20 cellular contexts compared by ENCODE assay signal in the genomic region with DNA sequence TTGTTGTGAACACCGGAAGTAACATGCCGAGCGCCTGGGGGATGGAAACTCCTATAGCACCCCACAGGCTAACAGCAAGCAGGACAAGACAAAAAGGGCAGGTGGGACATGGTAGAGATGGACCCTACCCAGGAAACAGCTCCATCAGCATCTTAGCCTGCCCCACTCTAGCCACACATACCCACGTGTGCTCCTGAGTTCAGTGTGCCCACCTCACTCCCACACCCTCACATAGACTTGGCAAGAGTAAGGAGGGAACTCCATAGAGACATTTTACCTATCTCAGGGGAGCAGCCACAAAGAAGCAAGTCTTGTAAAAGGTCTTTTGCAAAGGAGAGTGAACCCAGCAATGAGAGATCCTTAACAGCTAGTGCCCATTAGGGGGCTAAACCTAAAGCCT. TPM values are rescaled to one million over a fixed set of nuclear protein-coding genes. Genes with fewer than 3 reads are reported as not detected.
A peak's percentile ranks its signal among the peaks of the same experiment; 100 is the strongest.
DNase-seq lines count a peak whose midpoint lies in the region; ATAC-seq, FAIRE-seq and TF ChIP-seq lines count a peak whose summit lies in the region.
"Had no signal": no experiment of that assay in that cellular context is flagged by ENCODE, and none has a peak within 500 bp of the region (broad histone marks: within the 10 kb centered on the region; RNA-seq: fewer than 3 reads in every experiment).

No MANE protein-coding gene starts in this region.

- H3K27ac ChIP-seq in K562 (ENCODE audit: extremely low read depth, low read depth, low read length): no peak overlapping the region
- no peak overlapping the region for H3K27ac ChIP-seq in trophoblast cell (ENCODE audit: low read depth, low read length)
- H3K27ac ChIP-seq in stomach: no peak overlapping the region
- H3K27ac ChIP-seq: BLaER1, C4-2B had no signal

- no TSS peak for BruUV-seq in K562 (replicated peaks; lab: Mats Ljungman, UMichigan)

- no peak overlapping the region for H2BK12ac ChIP-seq in trophoblast cell (ENCODE audit: low read length)

- CTCF ChIA-PET in K562 (lab: Yijun Ruan, JAX; ENCODE audit: low intra/inter-chr PET ratio): no interaction called here

- H4K20me1 ChIP-seq in K562 (replicated peaks; ENCODE audit: control insufficient read depth, insufficient read depth, low read length): no peaks in the 10 kb centered on the region
- H4K20me1 ChIP-seq: BLaER1 had no signal

- TF ChIP-seq POLR2A in GM12892 (IDR thresholded peaks at IDR 0.05; ENCODE audit: low read depth, low read length) (peak; percentile 36; the same call in 1 of the 2 replicates), K562 (conservative IDR thresholded peaks at IDR 0.05) (no peak; the same call in none of the 2 replicates), stomach (IDR thresholded peaks at IDR 0.05) (no peak)

- H3K4me2 ChIP-seq in K562 (ENCODE audit: insufficient read depth, low read length) (no peak overlapping the region), trophoblast cell (ENCODE audit: low read length) (no peak overlapping the region)
- H3K4me2 ChIP-seq: BLaER1, GM23338 had no signal

- no peak overlapping the region for H2AFZ ChIP-seq in K562 (ENCODE audit: low read depth, low read length)
- H2AFZ ChIP-seq in trophoblast cell (ENCODE audit: insufficient read depth, low read length, poor library complexity): no peak overlapping the region
- H2AFZ ChIP-seq: GM23338 had no signal

- H3K14ac ChIP-seq in trophoblast cell (ENCODE audit: low read length): no peak overlapping the region

- H3K79me1 ChIP-seq in trophoblast cell (ENCODE audit: low read length): no peaks in the 10 kb centered on the region

- H3K79me2 ChIP-seq in K562 (ENCODE audit: control insufficient read depth, insufficient read depth, low read length) (no peaks in the 10 kb centered on the region), trophoblast cell (ENCODE audit: control insufficient read depth, insufficient read depth, low read length, poor library complexity) (no peaks in the 10 kb centered on the region)

- peaks cover 60% of the 10 kb centered on the region for H3K36me3 ChIP-seq in K562 (ENCODE audit: control insufficient read depth, insufficient read depth, low read length)
- no peaks in the 10 kb centered on the region for H3K36me3 ChIP-seq in trophoblast cell (ENCODE audit: control insufficient read depth in 1 of 2, insufficient read depth in 2 of 2, low read length in 2 of 2)
- H3K36me3 ChIP-seq in stomach: peaks cover 0 to 5% (median 0%) of the 10 kb centered on the region in 4 donors
- H3K36me3 ChIP-seq: BLaER1, HAP-1 had no signal

- H3K27me3 ChIP-seq in K562 (ENCODE audit: control insufficient read depth in 2 of 2, insufficient read depth in 2 of 2, low read length in 2 of 2): no peaks in the 10 kb centered on the region
- no peaks in the 10 kb centered on the region for H3K27me3 ChIP-seq in trophoblast cell (ENCODE audit: insufficient read depth, low read length)
- H3K27me3 ChIP-seq in stomach: no peaks in the 10 kb centered on the region
- H3K27me3 ChIP-seq: BLaER1 had no signal

- no peak overlapping the region for H2BK5ac ChIP-seq in trophoblast cell (ENCODE audit: low read depth, low read length, poor library complexity)

- H3K4ac ChIP-seq in trophoblast cell (ENCODE audit: low read depth, low read length): no peak overlapping the region

- peaks cover 4% of the 10 kb centered on the region for H3K9me1 ChIP-seq in K562 (ENCODE audit: control insufficient read depth, insufficient read depth, low read length)

- no peak overlapping the region for H3K18ac ChIP-seq in trophoblast cell (ENCODE audit: low read length)

- H3K4me3 ChIP-seq in K562 (no peak overlapping the region), trophoblast cell (ENCODE audit: low read depth, low read length) (no peak overlapping the region), stomach (no peak overlapping the region)
- H3K4me3 ChIP-seq: BLaER1, GM23338, HAP-1 had no signal

- no peak for TF ChIP-seq CTCF in K562 (IDR thresholded peaks at IDR 0.05 in 2 of 3, conservative IDR thresholded peaks at IDR 0.05 in 1 of 3; ENCODE audit: insufficient read depth in 2 of 3, low read depth in 1 of 3, low read length in 3 of 3)
- TF ChIP-seq CTCF in stomach (IDR thresholded peaks at IDR 0.05): no peak

- H3K9ac ChIP-seq in K562 (ENCODE audit: insufficient read depth in 1 of 2, low read depth in 2 of 2, low read length in 2 of 2): no peak overlapping the region
- H3K9ac ChIP-seq in trophoblast cell (ENCODE audit: low read length): peak overlapping the region; percentile 13
- H3K9ac ChIP-seq: BLaER1 had no signal

- H3K4me1 ChIP-seq in K562 (replicated peaks in 1 of 2; ENCODE audit: control insufficient read depth in 2 of 2, insufficient read depth in 2 of 2, low read length in 2 of 2) (peaks cover 6 to 33% of the 10 kb centered on the region in 2 experiments; a peak in 3 of 5 replicates), trophoblast cell (ENCODE audit: control insufficient read depth in 1 of 2, insufficient read depth in 2 of 2, low read length in 2 of 2) (no peaks in the 10 kb centered on the region), stomach (no peaks in the 10 kb centered on the region)
- H3K4me1 ChIP-seq: BLaER1, HAP-1 had no signal

- H2BK120ac ChIP-seq in trophoblast cell (ENCODE audit: insufficient read depth, low read length, poor library complexity): no peak overlapping the region

- no peaks in the 10 kb centered on the region for H3K9me3 ChIP-seq in K562 (replicated peaks; ENCODE audit: control insufficient read depth, insufficient read depth, low read depth, low read length)
- H3K9me3 ChIP-seq in trophoblast cell (ENCODE audit: insufficient read depth, low read depth, low read length): peaks cover 2% of the 10 kb centered on the region
- no peaks in the 10 kb centered on the region for H3K9me3 ChIP-seq in stomach
- H3K9me3 ChIP-seq: BLaER1, Caco-2, HAP-1 had no signal

- intact Hi-C loops in K562 (cut with micrococcal nuclease): no loop called here
- intact Hi-C loops in stomach (cut with DNase I; ENCODE audit: low total_unique reads): no loop called here

- in situ Hi-C loops in K562 (cut with MboI): no loop called here

- ATAC-seq in K562: no peak; the same call in 2 of the 3 replicates
- ATAC-seq: CD8-positive, alpha-beta T cell; GM23338 had no signal

- no peak overlapping the region for H4K91ac ChIP-seq in trophoblast cell (ENCODE audit: low read depth, low read length)

- TF ChIP-seq EP300 in K562 (IDR thresholded peaks at IDR 0.05; ENCODE audit: low read length) (no peak), stomach (IDR thresholded peaks at IDR 0.05) (no peak)

- FAIRE-seq in GM12892 (lab: Jason Lieb, UNC) (no peak), K562 (lab: Jason Lieb, UNC) (no peak)
- FAIRE-seq: G401.6, GM18507, H54 had no signal

- no peak for DNase-seq in GM12892 (ENCODE audit: insufficient read length)
- no peak for DNase-seq in K562 (ENCODE audit: extremely low read depth in 1 of 4, low spot score in 3 of 4)
- DNase-seq in trophoblast cell: no peak
- no peak for DNase-seq in NCI-H2171 treated with DMSO at 0.1 percent for 48 hours (lab: John Stamatoyannopoulos, UW)
- no peak for DNase-seq in stomach
- no peak for DNase-seq in NCI-H510A treated with DMSO at 0.1 percent for 48 hours (lab: John Stamatoyannopoulos, UW)
- DNase-seq: Caco-2; CD4-positive, CD25-positive, alpha-beta regulatory T cell; CD8-positive, alpha-beta T cell; DMS153; DND-41; HFFc6 had no signal

- WGBS in K562 (ENCODE audit: insufficient coverage, low coverage, missing lambda C conversion rate): 83% methylated on average over 4 of the region's 4 CpGs
- WGBS in trophoblast cell (ENCODE audit: extremely low coverage, insufficient coverage, insufficient read length): no CpG with 5 or more reads among the region's 4 CpGs
- 82 to 88% (median 86%) methylated on average over 4 of the region's 4 CpGs for WGBS in stomach, 5 donors

- no peak for TF ChIP-seq RAD21 in K562 (CRISPR knock-in tag; conservative IDR thresholded peaks at IDR 0.05 in 1 of 2, IDR thresholded peaks at IDR 0.05 in 1 of 2)

- no peak overlapping the region for H3K23ac ChIP-seq in trophoblast cell (ENCODE audit: low read length)

- H4K8ac ChIP-seq in trophoblast cell (ENCODE audit: low read depth, low read length): no peak overlapping the region

- no peak overlapping the region for H2AK5ac ChIP-seq in trophoblast cell (ENCODE audit: low read length)

- POLR2A ChIA-PET in K562 (lab: Yijun Ruan, JAX): interaction anchor here (1.0 to 1.4 kb wide), 2 partner anchors 8 to 14 kb away, joined by 3 read pairs; no protein-coding TSS in a partner anchor

- no peak overlapping the region for H4K12ac ChIP-seq in trophoblast cell (ENCODE audit: low read depth, low read length)

TF ChIP-seq in K562, 482 proteins besides CTCF, POLR2A, EP300 and RAD21 (continues in another document):
- TF ChIP-seq, protein P1, sequence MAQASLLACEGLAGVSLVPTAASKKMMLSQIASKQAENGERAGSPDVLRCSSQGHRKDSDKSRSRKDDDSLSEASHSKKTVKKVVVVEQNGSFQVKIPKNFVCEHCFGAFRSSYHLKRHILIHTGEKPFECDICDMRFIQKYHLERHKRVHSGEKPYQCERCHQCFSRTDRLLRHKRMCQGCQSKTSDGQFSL (CRISPR knock-in tag; IDR thresholded peaks at IDR 0.05): no peak
- TF ChIP-seq, protein P1 (tag; IDR thresholded peaks at IDR 0.05): no peak
- 0 out of 2 replicates have a peak, but pooled peaks have one; percentile 22 for TF ChIP-seq SUPT5H (IDR thresholded peaks at IDR 0.05)

RNA-seq across cellular contexts. Expression of a gene that starts 37.8 kb away (rescaled TPM):
- not detected for polyA plus RNA-seq in GM12892 (2012; ENCODE audit: missing spikeins)
- total RNA-seq in K562 (2011; cell fraction: chromatin; rRNA removed; ENCODE audit: low replicate concordance): not detected in 2 replicates
- total RNA-seq in K562 (2011; cell fraction: nucleolus; rRNA removed): not detected in 2 replicates
- total RNA-seq in K562 (2011; cell fraction: nucleoplasm; rRNA removed): not detected in 2 replicates
- total RNA-seq in K562 (2014; rRNA removed) (not detected in 2 replicates), K562 (2014; rRNA removed; fragmentation: Illumina TruSeq; extraction: Trizol) (not detected in 2 replicates), K562 (2015; rRNA removed; fragmentation: Illumina TruSeq; extraction: Trizol) (not detected in 2 replicates), K562 (2021) (not detected in 2 replicates), stomach (not detected)
- polyA plus RNA-seq in K562 (2011; rRNA removed) (not detected in 2 replicates), K562 (2014; fragmentation: Illumina TruSeq; extraction: Trizol) (not detected in 2 replicates), K562 (2014; fragmentation: Nextera tagmentation; extraction: Ambion mirVana) (not detected), K562 (2014; rRNA removed) (not detected in 2 replicates), stomach (not detected)
- polyA plus RNA-seq in K562 (2011; cell fraction: cytosol; rRNA removed): not detected in 2 replicates
- not detected in 2 replicates for polyA plus RNA-seq in K562 (2011; cell fraction: nucleus; rRNA removed)
- polyA plus RNA-seq in K562 (2012): not detected in 2 replicates
- not detected in 2 replicates for polyA minus RNA-seq in K562 (2011; rRNA and poly(A)+ RNA removed)
- not detected in 2 replicates for polyA minus RNA-seq in K562 (2011; cell fraction: cytosol; rRNA and poly(A)+ RNA removed)
- polyA minus RNA-seq in K562 (2011; cell fraction: nucleus; rRNA and poly(A)+ RNA removed): not detected in 2 replicates
- polyA plus RNA-seq in trophoblast cell (2013): not detected in 2 replicates
- total RNA-seq: A172; Caco-2; CD4-positive, CD25-positive, alpha-beta regulatory T cell; CD8-positive, alpha-beta T cell; GM23338; HFFc6 had no signal
- polyA plus RNA-seq: CD4-positive, CD25-positive, alpha-beta regulatory T cell; GM23338 had no signal
